In genomic region chr4:15765910-15766703, GRCh38 we compare ENCODE assay signal across 8 cellular contexts. TPM values are rescaled to one million over a fixed set of nuclear protein-coding genes. Genes with fewer than 3 reads are reported as not detected.
DNase-seq lines count a peak whose midpoint lies in the region; ATAC-seq and TF ChIP-seq lines count a peak whose summit lies in the region.

No MANE protein-coding gene starts in this region.

- DNase-seq in SKM-1 (lab: John Stamatoyannopoulos, UW; ENCODE audit: unreplicated experiment): peak; percentile 36
- DNase-seq in mucosa of descending colon: peak in 1 of 3 donors; percentile 47
- DNase-seq in D341Med (ENCODE audit: low spot score): no peak
- DNase-seq in omental fat pad (ENCODE audit: low spot score): no peak
- no peak for DNase-seq in mammary epithelial cell
- no peak for DNase-seq in breast epithelium (ENCODE audit: low spot score in 2 of 2)

- H3K27me3 ChIP-seq in mammary epithelial cell (ENCODE audit: insufficient read depth, low read length) (no peaks in the 10 kb centered on the region), breast epithelium (no peaks in the 10 kb centered on the region)

- no TSS peak for BruUV-seq in mammary epithelial cell (replicated peaks; lab: Mats Ljungman, UMichigan)

- 83% methylated on average over 6 of the region's 6 CpGs for WGBS in mammary epithelial cell (ENCODE audit: low coverage, missing lambda C conversion rate)

- H3K4me2 ChIP-seq in mammary epithelial cell (ENCODE audit: insufficient read depth, low read depth, low read length): no peak overlapping the region

- intact Hi-C loops in mucosa of descending colon (cut with DNase I, micrococcal nuclease): no loop called here
- intact Hi-C loops in mammary epithelial cell (cut with micrococcal nuclease): no loop called here
- intact Hi-C loops in breast epithelium (cut with DNase I; ENCODE audit: low total_unique reads): no loop called here

- H3K4me1 ChIP-seq in mucosa of descending colon (ENCODE audit: low read depth): no peaks in the 10 kb centered on the region
- no peaks in the 10 kb centered on the region for H3K4me1 ChIP-seq in mammary epithelial cell (ENCODE audit: insufficient read depth, low read length)
- no peaks in the 10 kb centered on the region for H3K4me1 ChIP-seq in breast epithelium

- TF ChIP-seq POLR2A in breast epithelium (IDR thresholded peaks at IDR 0.05): no peak

- dilution Hi-C loops in mammary epithelial cell (cut with HindIII; ENCODE audit: low sequenced_read_pairs): no loop called here

- no peak overlapping the region for H3K4me3 ChIP-seq in mucosa of descending colon
- H3K4me3 ChIP-seq in mammary epithelial cell (replicated peaks in 1 of 3; ENCODE audit: insufficient read depth in 1 of 3, low read depth in 2 of 3, low read length in 3 of 3): no peak overlapping the region
- no peak overlapping the region for H3K4me3 ChIP-seq in breast epithelium

- ATAC-seq in GM19025 (IDR thresholded peaks at IDR 0.05; ENCODE audit: low read depth, unreplicated experiment): peak; percentile 74
- peak; percentile 68 for ATAC-seq in HG02884 (IDR thresholded peaks at IDR 0.05; ENCODE audit: unreplicated experiment)
- ATAC-seq in mucosa of descending colon: peak; percentile 81
- ATAC-seq in omental fat pad (ENCODE audit: low FRiP score): no peak

- no peak overlapping the region for H2AFZ ChIP-seq in mammary epithelial cell (ENCODE audit: low read depth, low read length)

- no peaks in the 10 kb centered on the region for H4K20me1 ChIP-seq in mammary epithelial cell (ENCODE audit: insufficient read depth, low read length)

- no peaks in the 10 kb centered on the region for H3K79me2 ChIP-seq in mammary epithelial cell (ENCODE audit: insufficient read depth, low read length)

- H3K9ac ChIP-seq in mammary epithelial cell (ENCODE audit: insufficient read depth, low read length): no peak overlapping the region

- in situ Hi-C loops in mammary epithelial cell (cut with MboI; ENCODE audit: low sequenced_read_pairs in 2 of 2): no loop called here

- H3K27ac ChIP-seq in mammary epithelial cell (ENCODE audit: insufficient read depth, low read depth, low read length): no peak overlapping the region
- no peak overlapping the region for H3K27ac ChIP-seq in breast epithelium

- H3K9me3 ChIP-seq in mucosa of descending colon (no peaks in the 10 kb centered on the region), mammary epithelial cell (replicated peaks; ENCODE audit: insufficient read depth, low read length) (no peaks in the 10 kb centered on the region), breast epithelium (no peaks in the 10 kb centered on the region)

- no peaks in the 10 kb centered on the region for H3K36me3 ChIP-seq in mucosa of descending colon (ENCODE audit: low read depth)
- H3K36me3 ChIP-seq in mammary epithelial cell (ENCODE audit: insufficient read depth, low read length): no peaks in the 10 kb centered on the region
- no peaks in the 10 kb centered on the region for H3K36me3 ChIP-seq in breast epithelium

- TF ChIP-seq CTCF in mucosa of descending colon (IDR thresholded peaks at IDR 0.05) (no peak), omental fat pad (IDR thresholded peaks at IDR 0.05) (no peak), mammary epithelial cell (conservative IDR thresholded peaks at IDR 0.05 in 1 of 2, IDR thresholded peaks at IDR 0.05 in 1 of 2; ENCODE audit: extremely low read depth in 1 of 2, insufficient read depth in 1 of 2, low read depth in 1 of 2, low read length in 2 of 2) (no peak), breast epithelium (IDR thresholded peaks at IDR 0.05) (no peak)

- CTCF ChIA-PET in mammary epithelial cell (lab: Charles Lee; ENCODE audit: low non-redundant PET): no interaction called here

RNA-seq across cellular contexts. Expression of gene CD38, which starts 12.0 kb away (rescaled TPM):
- total RNA-seq in mucosa of descending colon (1 to 10 TPM; 1.8 to 6.2 (median 3.8) TPM), omental fat pad (10 to 100 TPM in 1 of 4 donors, 1 to 10 TPM in 3; 7.3 to 13.9 (median 9.2) TPM), mammary epithelial cell (not detected), breast epithelium (10 to 100 TPM in 1 of 3 donors, 1 to 10 TPM in 2; 2.0 to 47.2 (median 2.6) TPM)
- 0.01 TPM for polyA plus RNA-seq in mammary epithelial cell
- polyA minus RNA-seq in mammary epithelial cell: not detected
